In genomic region chr11:66418168-66418985, GRCh38 we compare ENCODE assay signal across 8 cellular contexts. TPM values are rescaled to one million over a fixed set of nuclear protein-coding genes. Genes with fewer than 3 reads are reported as not detected.
DNase-seq lines count a peak whose midpoint lies in the region; ATAC-seq, FAIRE-seq and TF ChIP-seq lines count a peak whose summit lies in the region.

No MANE protein-coding gene starts in this region.

- H3K9me3 ChIP-seq in OCI-LY1 (ENCODE audit: low read length) (no peaks in the 10 kb centered on the region), endothelial cell of umbilical vein (replicated peaks; ENCODE audit: control insufficient read depth, insufficient read depth, low read length) (no peaks in the 10 kb centered on the region)

- H2AFZ ChIP-seq in OCI-LY1 (ENCODE audit: low read length), result no peak overlapping the region
- no peak overlapping the region for H2AFZ ChIP-seq in endothelial cell of umbilical vein (ENCODE audit: low read depth, low read length)

- H3K27ac ChIP-seq in HL-60 (replicated peaks), result no peak overlapping the region
- no peak overlapping the region for H3K27ac ChIP-seq in OCI-LY1 (ENCODE audit: low read depth, low read length, poor library complexity, severe bottlenecking)
- no peak overlapping the region for H3K27ac ChIP-seq in endothelial cell of umbilical vein (ENCODE audit: insufficient read depth, low read depth, low read length)

- H3K79me2 ChIP-seq in OCI-LY1 (ENCODE audit: insufficient read depth, low read length) (no peaks in the 10 kb centered on the region), endothelial cell of umbilical vein (ENCODE audit: control insufficient read depth, insufficient read depth, low read length) (no peaks in the 10 kb centered on the region)

- H3K4me1 Mint-ChIP-seq in stimulated activated effector memory CD8-positive, alpha-beta T cell treated with anti-CD3 and anti-CD28 coated beads, Interleukin-12 subunit alpha, Interleukin-12 subunit beta, amount 100 ng/mL, for 72 hours, result peaks cover 36% of the 10 kb centered on the region

- BruUV-seq in endothelial cell of umbilical vein (replicated peaks; lab: Mats Ljungman, UMichigan), result no TSS peak

- DNase-seq in CD1c-positive myeloid dendritic cell (ENCODE audit: extremely low spot score), result peak; percentile 81
- DNase-seq in HL-60 (ENCODE audit: low read depth in 1 of 2, low spot score in 1 of 2), result peak; percentile 50 to 60
- peak; percentile 53 for DNase-seq in activated CD8-positive, alpha-beta memory T cell treated with anti-CD3 and anti-CD28 coated beads, Interleukin-2, amount 50 U/mL, for 4 hours
- DNase-seq in endothelial cell of umbilical vein (ENCODE audit: low read depth, low spot score), result peak; percentile 46
- peak; percentile 53 for DNase-seq in mucosa of gallbladder (ENCODE audit: low spot score)
- DNase-seq in stimulated activated effector memory CD8-positive, alpha-beta T cell treated with anti-CD3 and anti-CD28 coated beads, Interleukin-12 subunit alpha, Interleukin-12 subunit beta, amount 100 ng/mL, for 72 hours (ENCODE audit: low spot score in 2 of 2), result peak; percentile 46 to 73

- H4K20me1 ChIP-seq in OCI-LY1 (ENCODE audit: insufficient read depth, low read length) (no peaks in the 10 kb centered on the region), endothelial cell of umbilical vein (replicated peaks; ENCODE audit: control insufficient read depth, extremely low read depth, insufficient read depth, low read length) (no peaks in the 10 kb centered on the region)

- FAIRE-seq in endothelial cell of umbilical vein (lab: Jason Lieb, UNC), result peak; percentile 15

- peak; percentile 90 for ATAC-seq in stimulated activated effector memory CD8-positive, alpha-beta T cell treated with anti-CD3 and anti-CD28 coated beads, Interleukin-12 subunit alpha, Interleukin-12 subunit beta, amount 100 ng/mL, for 72 hours
- ATAC-seq in GM19035 (IDR thresholded peaks at IDR 0.05; ENCODE audit: unreplicated experiment), result no peak

- POLR2A ChIA-PET in endothelial cell of umbilical vein (lab: Charles Lee), result no interaction called here

- H3K4me3 ChIP-seq in HL-60 (replicated peaks; ENCODE audit: insufficient read depth, low read length) (no peak overlapping the region), OCI-LY1 (ENCODE audit: low read depth, low read length, poor library complexity, severe bottlenecking) (no peak overlapping the region), endothelial cell of umbilical vein (replicated peaks in 1 of 3; ENCODE audit: insufficient read depth in 1 of 3, low read depth in 1 of 3, low read length in 3 of 3) (no peak overlapping the region)

- no peaks in the 10 kb centered on the region for H3K4me1 ChIP-seq in OCI-LY1 (ENCODE audit: insufficient read depth, low read length, severe bottlenecking)
- no peaks in the 10 kb centered on the region for H3K4me1 ChIP-seq in endothelial cell of umbilical vein (ENCODE audit: control insufficient read depth, extremely low read depth, insufficient read depth, low read length)

- no peak overlapping the region for H3K4me2 ChIP-seq in OCI-LY1 (ENCODE audit: low read length)
- H3K4me2 ChIP-seq in endothelial cell of umbilical vein (ENCODE audit: insufficient read depth, low read length), result no peak overlapping the region

- dilution Hi-C loops in endothelial cell of umbilical vein (cut with MboI; ENCODE audit: extremely low pct_ligation_motif_present, low sequenced_read_pairs), result no loop called here

- peaks cover 4% of the 10 kb centered on the region for H3K9me3 Mint-ChIP-seq in stimulated activated effector memory CD8-positive, alpha-beta T cell treated with anti-CD3 and anti-CD28 coated beads, Interleukin-12 subunit alpha, Interleukin-12 subunit beta, amount 100 ng/mL, for 72 hours

- H3K9me1 ChIP-seq in endothelial cell of umbilical vein (replicated peaks; ENCODE audit: control insufficient read depth, extremely low read depth, insufficient read depth, low read length), result no peaks in the 10 kb centered on the region

- no peak for TF ChIP-seq POLR2A in endothelial cell of umbilical vein (IDR thresholded peaks at IDR 0.05; ENCODE audit: low read depth, low read length)

- H3K27me3 ChIP-seq in HL-60 (ENCODE audit: insufficient read depth, poor library complexity, severe bottlenecking), result peaks cover 2% of the 10 kb centered on the region
- no peaks in the 10 kb centered on the region for H3K27me3 ChIP-seq in OCI-LY1 (ENCODE audit: insufficient read depth, low read length)
- H3K27me3 ChIP-seq in endothelial cell of umbilical vein (ENCODE audit: control insufficient read depth in 2 of 2, insufficient read depth in 2 of 2, low read length in 2 of 2), result peaks cover 21 to 22% of the 10 kb centered on the region in 2 experiments

- intact Hi-C loops in endothelial cell of umbilical vein (cut with micrococcal nuclease), result loop anchor here (1.0 kb wide), 1 partner anchor 10 kb away; no protein-coding TSS in a partner anchor

- TF ChIP-seq CTCF in HL-60 (IDR thresholded peaks at IDR 0.05; ENCODE audit: insufficient read depth, low read length) (peak; percentile 27), OCI-LY1 (IDR thresholded peaks at IDR 0.05; ENCODE audit: low read length) (peak; percentile 15; the same call in 1 of the 2 replicates), endothelial cell of umbilical vein (IDR thresholded peaks at IDR 0.05; ENCODE audit: extremely low read depth in 1 of 2, insufficient read depth in 1 of 2, low read depth in 1 of 2, low read length in 2 of 2) (peak in 1 of 2 donors; percentile 37)

- H3K4me3 Mint-ChIP-seq in stimulated activated effector memory CD8-positive, alpha-beta T cell treated with anti-CD3 and anti-CD28 coated beads, Interleukin-12 subunit alpha, Interleukin-12 subunit beta, amount 100 ng/mL, for 72 hours, result peak overlapping the region; percentile 30

- H3K36me3 ChIP-seq in OCI-LY1 (ENCODE audit: insufficient read depth, low read length) (no peaks in the 10 kb centered on the region), endothelial cell of umbilical vein (ENCODE audit: control insufficient read depth in 2 of 2, extremely low read depth in 1 of 2, insufficient read depth in 2 of 2, low read length in 2 of 2) (no peaks in the 10 kb centered on the region)

- no peaks in the 10 kb centered on the region for H3K9me2 ChIP-seq in OCI-LY1 (ENCODE audit: low read depth, low read length)

- H3K27ac Mint-ChIP-seq in stimulated activated effector memory CD8-positive, alpha-beta T cell treated with anti-CD3 and anti-CD28 coated beads, Interleukin-12 subunit alpha, Interleukin-12 subunit beta, amount 100 ng/mL, for 72 hours, result peak overlapping the region; percentile 41

- CTCF ChIA-PET in endothelial cell of umbilical vein (lab: Charles Lee), result interaction anchor here (0.7 to 2.6 kb wide), 14 partner anchors 8 to 260 kb away, joined by 3 to 25 read pairs (median 5); partner anchors contain the start of genes DPP3 and MRPL11

- H3K36me3 Mint-ChIP-seq in stimulated activated effector memory CD8-positive, alpha-beta T cell treated with anti-CD3 and anti-CD28 coated beads, Interleukin-12 subunit alpha, Interleukin-12 subunit beta, amount 100 ng/mL, for 72 hours, result peaks cover 11% of the 10 kb centered on the region

- H3K9ac ChIP-seq in OCI-LY1 (ENCODE audit: low read length), result no peak overlapping the region
- no peak overlapping the region for H3K9ac ChIP-seq in endothelial cell of umbilical vein (replicated peaks; ENCODE audit: extremely low read depth, insufficient read depth, low read length)

- no peaks in the 10 kb centered on the region; the same call in 1 of the 2 replicates for H3F3A ChIP-seq in OCI-LY1 (ENCODE audit: insufficient read depth, low read length)

TF ChIP-seq in endothelial cell of umbilical vein, 7 proteins besides CTCF, POLR2A, EP300 and RAD21 (continues in another document):
- no peak for TF ChIP-seq EZH2 (IDR thresholded peaks at IDR 0.05; ENCODE audit: borderline replicate concordance, low read depth, low read length, severe bottlenecking)

RNA-seq across cellular contexts. Expression of gene NPAS4, which starts 2.5 kb away (rescaled TPM):
- total RNA-seq in endothelial cell of umbilical vein (not detected in 2 replicates), mucosa of gallbladder (1.5 TPM)
- polyA plus RNA-seq in endothelial cell of umbilical vein, result not detected in 2 replicates
- polyA plus RNA-seq in endothelial cell of umbilical vein (2011; cell fraction: cytosol; rRNA removed), result not detected in 2 replicates
- not detected in 2 replicates for polyA plus RNA-seq in endothelial cell of umbilical vein (2011; cell fraction: nucleus; rRNA removed)
- polyA plus RNA-seq in endothelial cell of umbilical vein (2012), result not detected in 2 replicates
- polyA minus RNA-seq in endothelial cell of umbilical vein, result not detected in 2 replicates
- not detected for polyA minus RNA-seq in endothelial cell of umbilical vein (2011; cell fraction: cytosol; rRNA and poly(A)+ RNA removed)
- polyA minus RNA-seq in endothelial cell of umbilical vein (2011; cell fraction: nucleus; rRNA and poly(A)+ RNA removed), result not detected in 2 replicates

RNA-seq across cellular contexts. Expression of gene MRPL11, which starts 20.3 kb away (rescaled TPM):
- total RNA-seq in endothelial cell of umbilical vein (69.1 and 72.1 TPM in 2 replicates), mucosa of gallbladder (32.8 TPM)
- polyA plus RNA-seq in endothelial cell of umbilical vein, result 52.2 and 54.9 TPM in 2 replicates
- polyA plus RNA-seq in endothelial cell of umbilical vein (2011; cell fraction: cytosol; rRNA removed), result 76.3 and 80.6 TPM in 2 replicates
- 33.2 and 40.7 TPM in 2 replicates for polyA plus RNA-seq in endothelial cell of umbilical vein (2011; cell fraction: nucleus; rRNA removed)
- 79.7 and 84.9 TPM in 2 replicates for polyA plus RNA-seq in endothelial cell of umbilical vein (2012)
- 27.0 and 28.0 TPM in 2 replicates for polyA minus RNA-seq in endothelial cell of umbilical vein
- polyA minus RNA-seq in endothelial cell of umbilical vein (2011; cell fraction: cytosol; rRNA and poly(A)+ RNA removed), result 38.1 TPM
- 2.6 and 3.8 TPM in 2 replicates for polyA minus RNA-seq in endothelial cell of umbilical vein (2011; cell fraction: nucleus; rRNA and poly(A)+ RNA removed)

RNA-seq across cellular contexts. Expression of gene SLC29A2, which starts 46.8 kb away (rescaled TPM):
- total RNA-seq in endothelial cell of umbilical vein (4.8 and 5.2 TPM in 2 replicates), mucosa of gallbladder (19.0 TPM)
- 2.4 TPM in 2 replicates for polyA plus RNA-seq in endothelial cell of umbilical vein
- polyA plus RNA-seq in endothelial cell of umbilical vein (2011; cell fraction: cytosol; rRNA removed), result 1.6 and 1.8 TPM in 2 replicates
- 5.7 and 6.3 TPM in 2 replicates for polyA plus RNA-seq in endothelial cell of umbilical vein (2011; cell fraction: nucleus; rRNA removed)
- 1.9 and 2.8 TPM in 2 replicates for polyA plus RNA-seq in endothelial cell of umbilical vein (2012)
- polyA minus RNA-seq in endothelial cell of umbilical vein, result 2.4 TPM in 2 replicates
- 15.2 TPM for polyA minus RNA-seq in endothelial cell of umbilical vein (2011; cell fraction: cytosol; rRNA and poly(A)+ RNA removed)
- 1.6 and 1.8 TPM in 2 replicates for polyA minus RNA-seq in endothelial cell of umbilical vein (2011; cell fraction: nucleus; rRNA and poly(A)+ RNA removed)

RNA-seq across cellular contexts. Expression of gene PELI3, which starts 48.3 kb away (rescaled TPM):
- total RNA-seq in endothelial cell of umbilical vein, result 2.9 and 5.5 TPM in 2 replicates
- polyA plus RNA-seq in endothelial cell of umbilical vein, result 2.8 and 3.0 TPM in 2 replicates
- polyA plus RNA-seq in endothelial cell of umbilical vein (2011; cell fraction: cytosol; rRNA removed), result 1.6 and 2.3 TPM in 2 replicates
- polyA plus RNA-seq in endothelial cell of umbilical vein (2011; cell fraction: nucleus; rRNA removed), result 3.7 and 4.4 TPM in 2 replicates
- polyA plus RNA-seq in endothelial cell of umbilical vein (2012), result 2.5 and 2.8 TPM in 2 replicates
- 2.4 and 2.6 TPM in 2 replicates for polyA minus RNA-seq in endothelial cell of umbilical vein
- polyA minus RNA-seq in endothelial cell of umbilical vein (2011; cell fraction: cytosol; rRNA and poly(A)+ RNA removed), result 4.8 TPM
- 3.9 and 4.1 TPM in 2 replicates for polyA minus RNA-seq in endothelial cell of umbilical vein (2011; cell fraction: nucleus; rRNA and poly(A)+ RNA removed)
- 20.3 TPM for total RNA-seq in mucosa of gallbladder
